ENCODE assay signal across 8 cellular contexts in the genomic region with DNA sequence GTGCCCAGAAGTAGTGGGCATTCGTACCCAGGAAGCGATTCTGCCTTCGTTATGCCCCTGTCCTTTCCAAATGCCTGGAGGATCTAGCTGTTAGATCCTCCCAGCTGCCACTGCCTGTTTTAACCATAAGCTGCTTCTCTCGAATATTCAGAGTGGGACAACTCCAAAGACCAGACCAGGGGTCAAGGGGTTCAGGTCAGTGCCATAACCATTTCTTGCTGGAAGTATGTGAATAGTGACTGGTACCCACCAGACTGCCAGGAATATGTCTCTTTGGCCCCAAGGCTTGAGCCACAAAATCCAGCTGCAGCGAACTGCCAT. TPM values are rescaled to one million over a fixed set of nuclear protein-coding genes. Genes with fewer than 3 reads are reported as not detected.
DNase-seq lines count a peak whose midpoint lies in the region; TF ChIP-seq lines count a peak whose summit lies in the region.

No MANE protein-coding gene starts in this region.

- in situ Hi-C loops in GM13976 (cut with MboI; ENCODE audit: low sequenced_read_pairs, unreplicated experiment) = no loop called here

- WGBS in neuronal stem cell (ENCODE audit: extremely low coverage in 2 of 2, insufficient read length in 2 of 2, insufficient replicate concordance in 1 of 2), 2 donors = no CpG with 5 or more reads among the region's 5 CpGs

- no TSS peak for BruUV-seq in OCI-LY7 (replicated peaks; lab: Mats Ljungman, UMichigan)

- H3K36me3 ChIP-seq in CD4-positive, alpha-beta memory T cell (ENCODE audit: insufficient read depth, low read length) = peaks cover 11% of the 10 kb centered on the region
- H3K36me3 ChIP-seq in OCI-LY7 (ENCODE audit: insufficient read depth, low read length) = peaks cover 52% of the 10 kb centered on the region
- H3K36me3 ChIP-seq in neuronal stem cell (replicated peaks in 1 of 2; ENCODE audit: control insufficient read depth in 2 of 2, insufficient read depth in 2 of 2, low read length in 2 of 2) = peaks cover 15 to 44% of the 10 kb centered on the region in 2 donors

- peaks cover 19% of the 10 kb centered on the region; the same call in 1 of the 2 replicates for H3K79me2 ChIP-seq in OCI-LY7 (ENCODE audit: insufficient read depth, low read depth, low read length)

- no peaks in the 10 kb centered on the region for H3K9me3 ChIP-seq in CD4-positive, alpha-beta memory T cell (ENCODE audit: control insufficient read depth in 1 of 2, low read length in 2 of 2)
- H3K9me3 ChIP-seq in OCI-LY7 (ENCODE audit: low read length) = no peaks in the 10 kb centered on the region
- H3K9me3 ChIP-seq in neuronal stem cell (replicated peaks in 1 of 2; ENCODE audit: control insufficient read depth in 2 of 2, insufficient read depth in 1 of 2, low read depth in 1 of 2, low read length in 2 of 2) = no peaks in the 10 kb centered on the region

- H3K27ac ChIP-seq in CD4-positive, alpha-beta memory T cell (ENCODE audit: low read depth, low read length) = peak overlapping the region; percentile 96
- peak overlapping the region; percentile 71 for H3K27ac ChIP-seq in OCI-LY7 (ENCODE audit: low read depth, low read length, poor library complexity, severe bottlenecking)
- no peak overlapping the region for H3K27ac ChIP-seq in neuronal stem cell (replicated peaks; ENCODE audit: low read length)

- no peaks in the 10 kb centered on the region for H3K27me3 ChIP-seq in CD4-positive, alpha-beta memory T cell (ENCODE audit: insufficient read depth, low read length)
- no peaks in the 10 kb centered on the region for H3K27me3 ChIP-seq in neuronal stem cell (ENCODE audit: control insufficient read depth in 3 of 3, insufficient read depth in 3 of 3, low read depth in 1 of 3, low read length in 3 of 3)

- peaks cover 14 to 33% (median 22%) of the 10 kb centered on the region in 4 donors for H3K4me1 Mint-ChIP-seq in CD4-positive, alpha-beta memory T cell
- H3K4me1 Mint-ChIP-seq in endothelial cell (ENCODE audit: unreplicated experiment) = peaks cover 9% of the 10 kb centered on the region

- peaks cover 35% of the 10 kb centered on the region for H3K4me1 ChIP-seq in CD4-positive, alpha-beta memory T cell (ENCODE audit: insufficient read depth, low read length)
- H3K4me1 ChIP-seq in OCI-LY7 (ENCODE audit: insufficient read depth, low read length, poor library complexity, severe bottlenecking) (peaks cover 25% of the 10 kb centered on the region), neuronal stem cell (ENCODE audit: control insufficient read depth in 2 of 2, insufficient read depth in 1 of 2, low read depth in 1 of 2, low read length in 2 of 2) (peaks cover 3 to 9% of the 10 kb centered on the region in 2 donors)

- H2BK5ac ChIP-seq in neuronal stem cell (ENCODE audit: low read length) = no peak overlapping the region

- no peak overlapping the region for H3K18ac ChIP-seq in neuronal stem cell (ENCODE audit: low read length)

- TF ChIP-seq CTCF in OCI-LY7 (conservative IDR thresholded peaks at IDR 0.05; ENCODE audit: low read length) (no peak; the same call in 1 of the 2 replicates), endothelial cell (IDR thresholded peaks at IDR 0.05; ENCODE audit: unreplicated experiment) (no peak), GM13976 (IDR thresholded peaks at IDR 0.05; ENCODE audit: borderline replicate concordance, control extremely low read depth, extremely low read depth, insufficient read depth, missing control alignments) (no peak)

- H3K9ac ChIP-seq in neuronal stem cell (ENCODE audit: low read depth, low read length, poor library complexity) = no peak overlapping the region

- peak overlapping the region; percentile 80 to 86 for H3K4me3 ChIP-seq in CD4-positive, alpha-beta memory T cell (ENCODE audit: low read length in 2 of 2)
- peak overlapping the region; percentile 84 for H3K4me3 ChIP-seq in OCI-LY7 (ENCODE audit: low read depth, low read length, poor library complexity, severe bottlenecking)
- peak overlapping the region; percentile 5 to 91 for H3K4me3 ChIP-seq in neuronal stem cell (ENCODE audit: low read length in 2 of 2)

- no peak overlapping the region for H4K8ac ChIP-seq in neuronal stem cell (ENCODE audit: low read depth, low read length)

- H3K4ac ChIP-seq in neuronal stem cell (ENCODE audit: low read length) = no peak overlapping the region

- H4K20me1 ChIP-seq in OCI-LY7 (ENCODE audit: insufficient read depth, low read length) = peaks cover 13% of the 10 kb centered on the region; the same call in 1 of the 2 replicates

- no peak overlapping the region for H4K91ac ChIP-seq in neuronal stem cell (ENCODE audit: low read depth, low read length, poor library complexity)

- no peak overlapping the region for H2BK120ac ChIP-seq in neuronal stem cell (ENCODE audit: low read depth, low read length)

- no peak overlapping the region for H2AK5ac ChIP-seq in neuronal stem cell (ENCODE audit: low read depth, low read length)

- POLR2A ChIA-PET in CD4-positive, alpha-beta memory T cell (lab: Charles Lee; ENCODE audit: partially characterized antibody) = interaction anchor here (0.6 to 3.0 kb wide), 7 partner anchors 9 to 381 kb away, joined by 3 to 34 read pairs (median 9); a partner anchor contains a TSS
- POLR2A ChIA-PET in OCI-LY7 (lab: Charles Lee) = interaction anchor here (1.1 to 2.2 kb wide), 5 partner anchors 9 to 168 kb away, joined by 4 to 11 read pairs (median 8); a partner anchor contains a TSS

- H3K23ac ChIP-seq in neuronal stem cell (ENCODE audit: low read depth, low read length, poor library complexity) = no peak overlapping the region

- no peaks in the 10 kb centered on the region for H3K79me1 ChIP-seq in neuronal stem cell (ENCODE audit: low read depth, low read length)

- H3K4me2 ChIP-seq in OCI-LY7 (ENCODE audit: low read length) (peak overlapping the region; percentile 78), neuronal stem cell (ENCODE audit: insufficient read depth, low read length, poor library complexity, severe bottlenecking) (peak overlapping the region; percentile 32)

- H2AFZ ChIP-seq in OCI-LY7 (ENCODE audit: low read length) (no peak overlapping the region), neuronal stem cell (ENCODE audit: low read length) (peak overlapping the region; percentile 96)

- H3K27ac Mint-ChIP-seq in CD4-positive, alpha-beta memory T cell = peak overlapping the region; percentile 80 to 98 (median 97)
- H3K27ac Mint-ChIP-seq in endothelial cell (ENCODE audit: unreplicated experiment) = peak overlapping the region; percentile 93

- intact Hi-C loops in CD4-positive, alpha-beta memory T cell (cut with micrococcal nuclease) = no loop called here
- intact Hi-C loops in OCI-LY7 (cut with micrococcal nuclease; ENCODE audit: unreplicated experiment) = no loop called here

- no peak for DNase-seq in CD4-positive, alpha-beta memory T cell
- DNase-seq in OCI-LY7 (ENCODE audit: low spot score) = no peak
- DNase-seq in endothelial cell (ENCODE audit: low spot score) = no peak
- no peak for DNase-seq in neuronal stem cell (ENCODE audit: low spot score)
- DNase-seq in OCI-M2 (lab: John Stamatoyannopoulos, UW; ENCODE audit: unreplicated experiment) = no peak
- no peak for DNase-seq in stimulated activated CD4-positive, alpha-beta T cell treated with anti-CD3 and anti-CD28 coated beads, Interleukin-1b, Interleukin-23, amount 100 ng/mL, for 48 hours
- no peak for DNase-seq in GM13976 (ENCODE audit: low spot score)
- DNase-seq in NCI-H774 (lab: John Stamatoyannopoulos, UW) = no peak

- H3K36me3 Mint-ChIP-seq in CD4-positive, alpha-beta memory T cell = peaks cover 15 to 51% of the 10 kb centered on the region in 2 donors
- peaks cover 20% of the 10 kb centered on the region for H3K36me3 Mint-ChIP-seq in endothelial cell (ENCODE audit: low read depth, unreplicated experiment)

- H2BK15ac ChIP-seq in neuronal stem cell (ENCODE audit: low read length) = no peak overlapping the region

- CTCF ChIA-PET in CD4-positive, alpha-beta memory T cell (lab: Charles Lee; ENCODE audit: partially characterized antibody) = interaction anchor here (0.8 to 4.6 kb wide), 23 partner anchors 10 to 373 kb away, joined by 3 to 31 read pairs (median 6); a partner anchor contains a TSS
- CTCF ChIA-PET in OCI-LY7 (lab: Charles Lee; ENCODE audit: unreplicated experiment) = interaction anchor here (0.9 to 1.0 kb wide), 2 partner anchors 9 to 53 kb away, joined by 4 to 22 read pairs; a partner anchor contains a TSS

- H2BK12ac ChIP-seq in neuronal stem cell (ENCODE audit: low read length) = no peak overlapping the region

- H3K14ac ChIP-seq in neuronal stem cell (ENCODE audit: low read length) = no peak overlapping the region

- peak overlapping the region; percentile 94 to 100 (median 96) for H3K4me3 Mint-ChIP-seq in CD4-positive, alpha-beta memory T cell
- H3K4me3 Mint-ChIP-seq in endothelial cell (ENCODE audit: unreplicated experiment) = peak overlapping the region; percentile 97

- no peaks in the 10 kb centered on the region for H3K27me3 Mint-ChIP-seq in CD4-positive, alpha-beta memory T cell
- peaks cover 5% of the 10 kb centered on the region for H3K27me3 Mint-ChIP-seq in endothelial cell (ENCODE audit: unreplicated experiment)

- no peaks in the 10 kb centered on the region for H3K9me3 Mint-ChIP-seq in CD4-positive, alpha-beta memory T cell
- H3K9me3 Mint-ChIP-seq in endothelial cell (ENCODE audit: unreplicated experiment) = no peaks in the 10 kb centered on the region

- H3K9me2 ChIP-seq in OCI-LY7 (ENCODE audit: insufficient read depth, low read length) = no peaks in the 10 kb centered on the region

RNA-seq across cellular contexts. Expression of a gene that starts 0.9 kb away (rescaled TPM):
- 10 to 100 TPM; 30.1 to 32.5 TPM for total RNA-seq in CD4-positive, alpha-beta memory T cell
- polyA plus RNA-seq in CD4-positive, alpha-beta memory T cell = 10 to 100 TPM; 12.4 to 21.6 TPM
- 1.6 and 1.8 TPM in 2 replicates for total RNA-seq in OCI-LY7 (2014; rRNA removed; shearing (Covaris generic))
- total RNA-seq in OCI-LY7 (2022) (12.7 and 16.5 TPM in 2 replicates), endothelial cell (ENCODE audit: unreplicated experiment) (10.1 TPM)
- 4.5 TPM for polyA plus RNA-seq in neuronal stem cell (2013, experiment 1 of 2)
- polyA plus RNA-seq in neuronal stem cell (2013, experiment 2 of 2) = 4.8 TPM

RNA-seq across cellular contexts. Expression of a gene that starts 52.3 kb away (rescaled TPM):
- total RNA-seq in CD4-positive, alpha-beta memory T cell = 10 to 100 TPM; 13.8 to 14.1 TPM
- 10 to 100 TPM; 21.4 to 28.6 TPM for polyA plus RNA-seq in CD4-positive, alpha-beta memory T cell
- 27.6 and 33.6 TPM in 2 replicates for total RNA-seq in OCI-LY7 (2014; rRNA removed; shearing (Covaris generic))
- total RNA-seq in OCI-LY7 (2022) (24.4 and 28.0 TPM in 2 replicates), endothelial cell (ENCODE audit: unreplicated experiment) (11.9 TPM)
- polyA plus RNA-seq in neuronal stem cell (2013, experiment 1 of 2) = 12.0 TPM
- 11.6 TPM for polyA plus RNA-seq in neuronal stem cell (2013, experiment 2 of 2)

RNA-seq across cellular contexts. Expression of a gene that starts 52.7 kb away (rescaled TPM):
- total RNA-seq in CD4-positive, alpha-beta memory T cell = 10 to 100 TPM; 12.4 to 13.9 TPM
- 10 to 100 TPM; 21.9 to 28.9 TPM for polyA plus RNA-seq in CD4-positive, alpha-beta memory T cell
- total RNA-seq in OCI-LY7 (2014; rRNA removed; shearing (Covaris generic)) = 18.9 and 26.0 TPM in 2 replicates
- total RNA-seq in OCI-LY7 (2022) (21.4 and 29.7 TPM in 2 replicates), endothelial cell (ENCODE audit: unreplicated experiment) (29.4 TPM)
- 49.0 TPM for polyA plus RNA-seq in neuronal stem cell (2013, experiment 1 of 2)
- 46.6 TPM for polyA plus RNA-seq in neuronal stem cell (2013, experiment 2 of 2)
